8 cellular contexts compared by ENCODE assay signal in genomic region chr18:74342416-74343043, GRCh38. TPM values are rescaled to one million over a fixed set of nuclear protein-coding genes. Genes with fewer than 3 reads are reported as not detected.
DNase-seq lines count a peak whose midpoint lies in the region; ATAC-seq and TF ChIP-seq lines count a peak whose summit lies in the region.

No MANE protein-coding gene starts in this region.

- no peak overlapping the region for H3K27ac Mint-ChIP-seq in activated T-helper 17 cell treated with anti-CD3 and anti-CD28 coated beads, Interleukin-2, amount 50 U/mL, for 72 hours

- H3K4me3 ChIP-seq in HFF-Myc (replicated peaks; ENCODE audit: low read depth, low read length), result no peak overlapping the region
- no peak overlapping the region for H3K4me3 ChIP-seq in OCI-LY3 (ENCODE audit: low read length)
- H3K4me3 ChIP-seq in colonic mucosa, result no peak overlapping the region

- H4K20me1 ChIP-seq in OCI-LY3 (ENCODE audit: insufficient read depth, low read length), result no peaks in the 10 kb centered on the region

- DNase-seq in DMS114 treated with DMSO at 0.1 percent for 48 hours (lab: John Stamatoyannopoulos, UW; ENCODE audit: unreplicated experiment), result peak; percentile 35
- DNase-seq in HFF-Myc (ENCODE audit: extremely low read depth, low read depth), result peak; percentile 46
- peak; percentile 53 for DNase-seq in colonic mucosa
- DNase-seq in middle frontal gyrus (ENCODE audit: extremely low spot score, low spot score), result peak; percentile 34

- no peaks in the 10 kb centered on the region for H3K9me3 ChIP-seq in OCI-LY3 (ENCODE audit: insufficient read depth, low read length)
- H3K9me3 ChIP-seq in colonic mucosa, result no peaks in the 10 kb centered on the region

- H3K4me1 ChIP-seq in OCI-LY3 (ENCODE audit: low read length), result no peaks in the 10 kb centered on the region
- no peaks in the 10 kb centered on the region for H3K4me1 ChIP-seq in colonic mucosa

- H3K27ac ChIP-seq in OCI-LY3 (ENCODE audit: low read length), result no peak overlapping the region
- H3K27ac ChIP-seq in colonic mucosa, result no peak overlapping the region

- no peak for ATAC-seq in activated T-helper 17 cell treated with anti-CD3 and anti-CD28 coated beads, Interleukin-2, amount 50 U/mL, for 72 hours (replicated peaks)
- no peak for ATAC-seq in HG02678 (IDR thresholded peaks at IDR 0.05; ENCODE audit: unreplicated experiment)
- ATAC-seq in GM18498 (IDR thresholded peaks at IDR 0.05; ENCODE audit: unreplicated experiment), result no peak

- H3K36me3 Mint-ChIP-seq in activated T-helper 17 cell treated with anti-CD3 and anti-CD28 coated beads, Interleukin-2, amount 50 U/mL, for 72 hours (ENCODE audit: low read depth), result no peaks in the 10 kb centered on the region

- peaks cover 3% of the 10 kb centered on the region for H3K27me3 Mint-ChIP-seq in activated T-helper 17 cell treated with anti-CD3 and anti-CD28 coated beads, Interleukin-2, amount 50 U/mL, for 72 hours

- peak; percentile 24 for TF ChIP-seq CTCF in HFF-Myc (IDR thresholded peaks at IDR 0.05; ENCODE audit: low read depth, low read length, missing control alignments)
- TF ChIP-seq CTCF in OCI-LY3 (IDR thresholded peaks at IDR 0.05; ENCODE audit: low read depth, low read length), result peak; percentile 98
- peak; percentile 55 for TF ChIP-seq CTCF in colonic mucosa (IDR thresholded peaks at IDR 0.05)

- no peaks in the 10 kb centered on the region for H3K4me1 Mint-ChIP-seq in activated T-helper 17 cell treated with anti-CD3 and anti-CD28 coated beads, Interleukin-2, amount 50 U/mL, for 72 hours

- H3K79me2 ChIP-seq in OCI-LY3 (ENCODE audit: low read length), result no peaks in the 10 kb centered on the region

- no peak overlapping the region for H3K4me3 Mint-ChIP-seq in activated T-helper 17 cell treated with anti-CD3 and anti-CD28 coated beads, Interleukin-2, amount 50 U/mL, for 72 hours

- H3K27me3 ChIP-seq in OCI-LY3 (ENCODE audit: low read depth, low read length) (peaks cover 28% of the 10 kb centered on the region), colonic mucosa (no peaks in the 10 kb centered on the region)

- H3K9ac ChIP-seq in OCI-LY3 (ENCODE audit: low read length) (no peak overlapping the region), colonic mucosa (ENCODE audit: low read depth in 2 of 2, low read length in 2 of 2) (no peak overlapping the region)

- no peaks in the 10 kb centered on the region for H3K9me3 Mint-ChIP-seq in activated T-helper 17 cell treated with anti-CD3 and anti-CD28 coated beads, Interleukin-2, amount 50 U/mL, for 72 hours

- H3K36me3 ChIP-seq in OCI-LY3 (replicated peaks; ENCODE audit: low read depth, low read length) (no peaks in the 10 kb centered on the region), colonic mucosa (no peaks in the 10 kb centered on the region)

- intact Hi-C loops in colonic mucosa (cut with DNase I), result loop anchor here (2.0 kb wide), 1 partner anchor 146 kb away; no protein-coding TSS in a partner anchor

- H3K4me2 ChIP-seq in OCI-LY3 (ENCODE audit: low read length), result no peak overlapping the region

- H2AFZ ChIP-seq in OCI-LY3 (ENCODE audit: low read depth, low read length), result no peak overlapping the region

RNA-seq across cellular contexts. Expression of gene C18orf63, which starts 26.9 kb away (rescaled TPM):
- total RNA-seq in colonic mucosa, result not detected
- not detected for total RNA-seq in activated T-helper 17 cell treated with anti-CD3 and anti-CD28 coated beads, Interleukin-2, amount 50 U/mL, for 72 hours

RNA-seq across cellular contexts. Expression of gene CYB5A, which starts 50.8 kb away (rescaled TPM):
- total RNA-seq in colonic mucosa, result 100 to 1,000 TPM; 107 to 114 TPM
- total RNA-seq in activated T-helper 17 cell treated with anti-CD3 and anti-CD28 coated beads, Interleukin-2, amount 50 U/mL, for 72 hours, result 10 to 100 TPM; 32.5 to 33.6 TPM

Comparison
In these comparisons a context has a peak if more than half of its experiments do, and no peak if none do; other contexts are left out.
1. CTCF ChIP-seq: peak in every context shown above with its lines; median percentile 98 in OCI-LY3; 55 in colonic mucosa; 24 in HFF-Myc.